ENCODE assay signal across 9 cellular contexts in the genomic region with DNA sequence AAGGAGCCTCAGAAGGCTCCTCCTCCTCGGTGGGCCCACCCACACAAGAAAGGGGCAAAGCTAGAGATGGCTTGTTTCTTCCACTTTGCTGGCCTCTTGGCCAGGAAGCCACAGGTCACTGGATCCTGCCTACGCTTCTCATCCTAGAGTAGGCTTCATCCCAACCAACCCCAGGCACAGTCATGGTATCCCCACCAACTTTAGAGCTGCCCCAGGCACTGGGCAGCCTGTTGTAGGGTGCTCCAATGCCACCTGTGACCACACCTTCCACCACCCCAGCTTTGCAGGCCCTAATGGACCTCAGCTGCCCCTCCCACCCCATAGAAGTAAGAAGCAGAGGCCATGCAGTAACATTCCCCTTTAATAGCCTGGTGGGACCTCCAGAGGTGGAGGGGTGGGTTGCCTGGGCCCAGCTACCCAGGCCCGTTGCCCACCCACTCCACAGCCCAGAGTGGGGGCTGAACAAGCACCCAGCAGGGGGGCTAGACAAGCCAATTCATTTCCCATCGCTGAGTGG. TPM values are rescaled to one million over a fixed set of nuclear protein-coding genes. Genes with fewer than 3 reads are reported as not detected.
DNase-seq lines count a peak whose midpoint lies in the region; ATAC-seq and TF ChIP-seq lines count a peak whose summit lies in the region.
"Had no signal": no experiment of that assay in that cellular context is flagged by ENCODE, and none has a peak within 500 bp of the region (broad histone marks: within the 10 kb centered on the region; RNA-seq: fewer than 3 reads in every experiment).

No MANE protein-coding gene starts in this region.

- no peak for DNase-seq in AG10803 (ENCODE audit: low read depth)
- DNase-seq in MM.1S, result no peak
- no peak for DNase-seq in dorsolateral prefrontal cortex
- no peak for DNase-seq in natural killer cell
- DNase-seq in SIG-M5 treated with dmso at 0.1 percent for 504 hours (lab: John Stamatoyannopoulos, UW; ENCODE audit: unreplicated experiment), result no peak
- no peak for DNase-seq in D341Med (ENCODE audit: low spot score)
- DNase-seq in putamen (ENCODE audit: low spot score), result no peak
- DNase-seq: NCI-H2171 had no signal

- H3K4me1 ChIP-seq in MM.1S (ENCODE audit: low read length), result peaks cover 26% of the 10 kb centered on the region

- H3K9ac ChIP-seq in MM.1S (ENCODE audit: low read length), result peak overlapping the region; percentile 92

- H3K4me2 ChIP-seq in MM.1S (ENCODE audit: low read depth, low read length), result peak overlapping the region; percentile 98

- H3K9me2 ChIP-seq in MM.1S (replicated peaks; ENCODE audit: insufficient read depth, low read length), result no peaks in the 10 kb centered on the region

- H3K27me3 ChIP-seq in MM.1S (replicated peaks; ENCODE audit: insufficient read depth, low read length), result no peaks in the 10 kb centered on the region
- H3K27me3 ChIP-seq in dorsolateral prefrontal cortex, result no peaks in the 10 kb centered on the region

- intact Hi-C loops in dorsolateral prefrontal cortex (cut with DNase I) (loop anchor here (1.0 kb wide), 1 partner anchor 11 kb away; a partner anchor contains a TSS), natural killer cell (cut with micrococcal nuclease) (loop anchor here (1.0 kb wide), 1 partner anchor 11 kb away; a partner anchor contains a TSS)

- H2AFZ ChIP-seq in MM.1S (ENCODE audit: low read length), result peak overlapping the region; percentile 81

- peak overlapping the region; percentile 99 for H3K27ac Mint-ChIP-seq in natural killer cell

- peak overlapping the region; percentile 95 for H3K4me3 Mint-ChIP-seq in natural killer cell

- H3K9me3 ChIP-seq in MM.1S (replicated peaks; ENCODE audit: insufficient read depth, low read length), result no peaks in the 10 kb centered on the region

- no peaks in the 10 kb centered on the region for H3K36me3 ChIP-seq in MM.1S (replicated peaks; ENCODE audit: insufficient read depth, low read length)

- H4K20me1 ChIP-seq in MM.1S (ENCODE audit: insufficient read depth, low read length), result peaks cover 8% of the 10 kb centered on the region; the same call in 1 of the 2 replicates

- H3F3A ChIP-seq in MM.1S (ENCODE audit: insufficient read depth, low read length), result peaks cover 69% of the 10 kb centered on the region

- H3K4me3 ChIP-seq in AG10803 (ENCODE audit: low read length), result peak overlapping the region; percentile 57
- peak overlapping the region; percentile 95 for H3K4me3 ChIP-seq in MM.1S (ENCODE audit: low read length)
- peak overlapping the region; percentile 46 to 96 (median 83) for H3K4me3 ChIP-seq in dorsolateral prefrontal cortex

- H3K79me2 ChIP-seq in MM.1S (ENCODE audit: low read length), result peaks cover 45% of the 10 kb centered on the region

- TF ChIP-seq CTCF in AG10803 (conservative IDR thresholded peaks at IDR 0.05; ENCODE audit: low read length), result no peak
- TF ChIP-seq CTCF in MM.1S (IDR thresholded peaks at IDR 0.05; ENCODE audit: low read length), result no peak
- TF ChIP-seq CTCF in dorsolateral prefrontal cortex (IDR thresholded peaks at IDR 0.05 in 54 of 56, conservative IDR thresholded peaks at IDR 0.05 in 2 of 56; ENCODE audit: low read depth in 1 of 56, partially characterized antibody in 56 of 56), result no peak
- TF ChIP-seq CTCF in natural killer cell (IDR thresholded peaks at IDR 0.05), result no peak

- H3K27me3 Mint-ChIP-seq in natural killer cell (ENCODE audit: low read depth in 2 of 2), result no peaks in the 10 kb centered on the region

- peaks cover 38 to 71% of the 10 kb centered on the region in 2 donors for H3K4me1 Mint-ChIP-seq in natural killer cell

- no peak for ATAC-seq in natural killer cell
- ATAC-seq in HG03571 (IDR thresholded peaks at IDR 0.05; ENCODE audit: unreplicated experiment), result no peak

- no peaks in the 10 kb centered on the region for H3K9me3 Mint-ChIP-seq in natural killer cell

- H3K27ac ChIP-seq in MM.1S (ENCODE audit: low read length), result peak overlapping the region; percentile 88
- H3K27ac ChIP-seq in dorsolateral prefrontal cortex, result peak overlapping the region; percentile 53 to 99 (median 93)

- no peaks in the 10 kb centered on the region for H3K36me3 Mint-ChIP-seq in natural killer cell

RNA-seq across cellular contexts. Expression of a gene that starts 0.5 kb away (rescaled TPM):
- 100 to 1,000 TPM in 58 of 120 experiments, 10 to 100 TPM in 62; 72.8 to 126 (median 99.8) TPM for total RNA-seq in dorsolateral prefrontal cortex
- 10 to 100 TPM; 82.7 to 95.7 (median 94.7) TPM for total RNA-seq in natural killer cell

RNA-seq across cellular contexts. Expression of a gene that starts 3.0 kb away (rescaled TPM):
- total RNA-seq in dorsolateral prefrontal cortex (100 to 1,000 TPM in 116 of 120 experiments, 10 to 100 TPM in 4; 77.3 to 195 (median 134) TPM), natural killer cell (10 to 100 TPM; 71.0 to 89.5 (median 81.9) TPM)

RNA-seq across cellular contexts. Expression of a gene that starts 11.6 kb away (rescaled TPM):
- total RNA-seq in dorsolateral prefrontal cortex, result 100 to 1,000 TPM; 130 to 228 (median 176) TPM
- total RNA-seq in natural killer cell, result 100 to 1,000 TPM; 330 to 451 (median 408) TPM

RNA-seq across cellular contexts. Expression of a gene that starts 17.7 kb away (rescaled TPM):
- total RNA-seq in dorsolateral prefrontal cortex, result 10 to 100 TPM; 26.3 to 56.0 (median 39.2) TPM
- 10 to 100 TPM; 24.9 to 40.1 (median 37.3) TPM for total RNA-seq in natural killer cell

RNA-seq across cellular contexts. Expression of a gene that starts 35.8 kb away (rescaled TPM):
- total RNA-seq in dorsolateral prefrontal cortex (10 to 100 TPM; 13.0 to 30.6 (median 19.7) TPM), natural killer cell (10 to 100 TPM in 1 of 3 donors, 1 to 10 TPM in 2; 9.6 to 12.6 (median 9.8) TPM)
